22 cellular contexts compared by ENCODE assay signal in genomic region chr4:123158576-123158975, GRCh38.
"Had no signal": no experiment of that assay in that cellular context is flagged by ENCODE, and none has a peak within 500 bp of the region (broad histone marks: within the 10 kb centered on the region; RNA-seq: fewer than 3 reads in every experiment).

No MANE protein-coding gene starts in this region.

- H3K4me3 ChIP-seq: cardiac muscle cell, esophagus squamous epithelium, gastroesophageal sphincter, ovary, prostate gland, testis, vagina had no signal

- ATAC-seq: activated T-cell treated with anti-CD3 and anti-CD28 coated beads, Interleukin-2, amount 50 U/mL, for 72 hours; gastroesophageal sphincter; left cardiac atrium had no signal

- H3K4me1 ChIP-seq: gastroesophageal sphincter, prostate gland, testis had no signal

- H3K36me3 ChIP-seq: cardiac muscle cell, esophagus squamous epithelium, gastroesophageal sphincter, neutrophil, ovary, prostate gland, vagina had no signal

- DNase-seq: activated CD4-positive, alpha-beta memory T cell treated with anti-CD3 and anti-CD28 coated beads for 36 hours; activated CD4-positive, alpha-beta T cell treated with anti-CD3 and anti-CD28 coated beads for 48 hours; activated effector memory CD4-positive, alpha-beta T cell treated with Interleukin-2 at 50 U/mL for 16 hours; activated naive CD4-positive, alpha-beta T cell treated with anti-CD3 and anti-CD28 coated beads, Interleukin-2, amount 10 ng/mL, durations not matched to agents 7 days and 5 days; activated T-cell treated with anti-CD3 and anti-CD28 coated beads, Interleukin-2, amount 50 U/mL, for 72 hours; amygdala; cortex of kidney; effector CD4-positive, alpha-beta T cell; esophagus squamous epithelium; head of caudate nucleus; left cardiac atrium; ovary; stimulated activated CD4-positive, alpha-beta T cell treated with anti-CD3 and anti-CD28 coated beads, Interleukin-4, amount 100 ng/mL, for 1 hour; stimulated activated naive CD4-positive, alpha-beta T cell; testis; trophoblast cell had no signal

- FAIRE-seq: islet of Langerhans had no signal

- H3K27ac ChIP-seq: cardiac muscle cell, esophagus squamous epithelium, gastroesophageal sphincter, neutrophil, ovary, prostate gland, testis, vagina had no signal

- H3K9me3 ChIP-seq: esophagus squamous epithelium, gastroesophageal sphincter, neutrophil, ovary, prostate gland, testis, vagina had no signal

- H3K27me3 ChIP-seq: cardiac muscle cell, esophagus squamous epithelium, gastroesophageal sphincter, neutrophil, ovary, testis, vagina had no signal
